ENCODE assay signal across 1 cellular context in the genomic region with DNA sequence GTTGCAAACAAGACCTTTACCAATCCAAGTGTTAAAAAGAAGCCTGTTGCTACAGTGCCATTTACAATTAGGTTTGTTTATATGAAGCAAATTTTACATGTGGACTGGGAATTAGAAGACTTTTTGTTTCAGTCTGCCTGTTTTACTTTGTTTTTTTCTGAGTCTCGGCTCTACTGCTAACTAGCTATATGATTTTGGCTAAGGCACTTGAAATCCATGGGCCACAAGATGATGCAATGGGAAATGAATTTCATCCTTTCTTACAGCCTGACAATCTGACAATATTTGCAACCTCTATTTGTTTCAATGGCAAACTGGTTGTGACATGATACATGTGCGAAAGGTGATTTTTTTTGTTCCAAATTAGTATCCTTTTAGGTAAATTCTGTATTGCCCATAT.
TF ChIP-seq lines count a peak whose summit lies in the region.

No MANE protein-coding gene starts in this region.

TF ChIP-seq in HepG2, 621 proteins besides CTCF, POLR2A, EP300 and RAD21:
- TF ChIP-seq CEBPG (CRISPR knock-in tag; IDR thresholded peaks at IDR 0.05) (0 out of 2 replicates have a peak, but pooled peaks have one; percentile 10), STAG1 (CRISPR knock-in tag; IDR thresholded peaks at IDR 0.05) (no peak), HNRNPK (IDR thresholded peaks at IDR 0.05; ENCODE audit: low read depth, low read length, poor library complexity, severe bottlenecking) (peak; percentile 62), PITX1 (CRISPR knock-in tag; IDR thresholded peaks at IDR 0.05) (no peak)
